12 cellular contexts compared by ENCODE assay signal in genomic region chr18:47944972-47945843, GRCh38. TPM values are rescaled to one million over a fixed set of nuclear protein-coding genes. Genes with fewer than 3 reads are reported as not detected.
DNase-seq lines count a peak whose midpoint lies in the region; ATAC-seq, FAIRE-seq and TF ChIP-seq lines count a peak whose summit lies in the region.
"Had no signal": no experiment of that assay in that cellular context is flagged by ENCODE, and none has a peak within 500 bp of the region (broad histone marks: within the 10 kb centered on the region; RNA-seq: fewer than 3 reads in every experiment).

No MANE protein-coding gene starts in this region.

- H2AFZ ChIP-seq in GM12878 (ENCODE audit: control insufficient read depth, low read depth, low read length): no peak overlapping the region

- H3K9me3 ChIP-seq in MG63: no peaks in the 10 kb centered on the region
- no peaks in the 10 kb centered on the region for H3K9me3 ChIP-seq in GM12878 (replicated peaks; ENCODE audit: control insufficient read depth, insufficient read depth, low read length)
- H3K9me3 ChIP-seq in esophagus squamous epithelium: no peaks in the 10 kb centered on the region

- no peak overlapping the region for H3K27ac Mint-ChIP-seq in natural killer cell
- H3K27ac Mint-ChIP-seq: activated CD4-positive, alpha-beta memory T cell treated with anti-CD3 and anti-CD28 coated beads for 36 hours; naive B cell had no signal

- FAIRE-seq in GM12878 (lab: Jason Lieb, UNC): no peak

- TF ChIP-seq POLR2A in GM12878 (IDR thresholded peaks at IDR 0.05; ENCODE audit: low read depth, low read length): no peak
- no peak for TF ChIP-seq POLR2A in esophagus squamous epithelium (IDR thresholded peaks at IDR 0.05)

- TF ChIP-seq CTCF in GM12878 (IDR thresholded peaks at IDR 0.05 in 2 of 3, conservative IDR thresholded peaks at IDR 0.05 in 1 of 3; ENCODE audit: control insufficient read depth in 2 of 3, extremely low read depth in 1 of 3, insufficient read depth in 1 of 3, low read depth in 3 of 3, low read length in 3 of 3) (no peak), natural killer cell (IDR thresholded peaks at IDR 0.05) (no peak), esophagus squamous epithelium (IDR thresholded peaks at IDR 0.05) (no peak)

- H3K36me3 ChIP-seq in MG63: no peaks in the 10 kb centered on the region
- H3K36me3 ChIP-seq in GM12878 (ENCODE audit: control insufficient read depth in 2 of 2, insufficient read depth in 2 of 2, low read length in 1 of 2): no peaks in the 10 kb centered on the region
- no peaks in the 10 kb centered on the region for H3K36me3 ChIP-seq in esophagus squamous epithelium

- no peak for TF ChIP-seq RAD21 in GM12878 (IDR thresholded peaks at IDR 0.05; ENCODE audit: insufficient read depth, low read depth, low read length)

- peaks cover 0 to 5% of the 10 kb centered on the region in 2 donors for H3K4me1 Mint-ChIP-seq in natural killer cell
- H3K4me1 Mint-ChIP-seq: naive B cell had no signal

- H3K9me3 Mint-ChIP-seq in natural killer cell: peaks cover 0 to 3% of the 10 kb centered on the region in 2 donors
- H3K9me3 Mint-ChIP-seq: activated CD4-positive, alpha-beta memory T cell treated with anti-CD3 and anti-CD28 coated beads for 36 hours had no signal

- no peak overlapping the region for H3K4me2 ChIP-seq in GM12878 (ENCODE audit: control insufficient read depth, insufficient read depth)

- H3K36me3 Mint-ChIP-seq in natural killer cell: no peaks in the 10 kb centered on the region
- H3K36me3 Mint-ChIP-seq: activated CD4-positive, alpha-beta memory T cell treated with anti-CD3 and anti-CD28 coated beads for 36 hours had no signal

- WGBS in GM12878 (ENCODE audit: insufficient coverage, insufficient replicate concordance, low lambda C conversion rate, missing lambda C conversion rate): 30% methylated on average over 6 of the region's 6 CpGs
- WGBS in esophagus squamous epithelium, 2 donors: 46 to 48% methylated on average over 6 of the region's 6 CpGs

- TF ChIP-seq EP300 in GM12878 (IDR thresholded peaks at IDR 0.05; ENCODE audit: borderline replicate concordance in 1 of 2, control insufficient read depth in 1 of 2, low read depth in 2 of 2, low read length in 2 of 2): no peak

- in situ Hi-C loops in GM12878 (cut with MboI): no loop called here

- intact Hi-C loops in GM12878 (cut with micrococcal nuclease; ENCODE audit: unreplicated experiment) (no loop called here), natural killer cell (cut with micrococcal nuclease) (no loop called here), esophagus squamous epithelium (cut with DNase I) (no loop called here)

- no peak overlapping the region for H3K4me3 Mint-ChIP-seq in natural killer cell
- H3K4me3 Mint-ChIP-seq: activated CD4-positive, alpha-beta memory T cell treated with anti-CD3 and anti-CD28 coated beads for 36 hours; naive B cell had no signal

- DNase-seq in MG63: peak; percentile 23
- no peak for DNase-seq in GM12878 (ENCODE audit: low read depth, low spot score)
- DNase-seq in natural killer cell: no peak
- no peak for DNase-seq in esophagus squamous epithelium (lab: John Stamatoyannopoulos, UW)
- no peak for DNase-seq in stimulated activated naive CD4-positive, alpha-beta T cell treated with Interleukin-2 at 50 U/mL for 16 hours (lab: John Stamatoyannopoulos, UW)
- DNase-seq: activated CD4-positive, alpha-beta memory T cell treated with anti-CD3 and anti-CD28 coated beads for 36 hours; central memory CD4-positive, alpha-beta T cell; hypothalamus; naive B cell; SHP77 had no signal

- CTCF ChIA-PET in GM12878 (lab: Yijun Ruan, JAX): interaction anchor here (0.8 kb wide), 1 partner anchor 123 kb away, joined by 5 read pairs; no protein-coding TSS in a partner anchor

- RAD21 ChIA-PET in GM12878 (lab: Charles Lee; ENCODE audit: unreplicated experiment): no interaction called here

- H3K4me1 ChIP-seq in GM12878 (ENCODE audit: control insufficient read depth, insufficient read depth, low read length) (no peaks in the 10 kb centered on the region), esophagus squamous epithelium (peaks cover 0 to 6% (median 0%) of the 10 kb centered on the region in 3 donors)

- H4K20me1 ChIP-seq in GM12878 (ENCODE audit: control insufficient read depth, insufficient read depth): no peaks in the 10 kb centered on the region

- peak; percentile 70 for ATAC-seq in GM21390 (IDR thresholded peaks at IDR 0.05; ENCODE audit: unreplicated experiment)
- ATAC-seq in GM12878: peak; percentile 93
- ATAC-seq in natural killer cell: peak; percentile 41 to 80 (median 44)
- no peak for ATAC-seq in HG02588 (IDR thresholded peaks at IDR 0.05; ENCODE audit: unreplicated experiment)

- no peaks in the 10 kb centered on the region for H3K79me2 ChIP-seq in GM12878 (ENCODE audit: control insufficient read depth, insufficient read depth, low read length)

- no TSS peak for BruUV-seq in GM12878 (replicated peaks; lab: Mats Ljungman, UMichigan)

- H3K27ac ChIP-seq in GM12878 (ENCODE audit: control insufficient read depth, insufficient read depth): no peak overlapping the region
- no peak overlapping the region for H3K27ac ChIP-seq in esophagus squamous epithelium

- peaks cover 6 to 15% of the 10 kb centered on the region in 2 donors for H3K27me3 Mint-ChIP-seq in natural killer cell (ENCODE audit: low read depth in 2 of 2)

- POLR2A ChIA-PET in GM12878 (lab: Charles Lee): interaction anchor here (1.4 kb wide), 1 partner anchor 18 kb away, joined by 3 read pairs; no protein-coding TSS in a partner anchor

- SMC1A ChIA-PET in GM12878 (lab: Charles Lee; ENCODE audit: uncharacterized antibody, unreplicated experiment): no interaction called here

- H3K4me3 ChIP-seq in MG63: no peak overlapping the region
- no peak overlapping the region for H3K4me3 ChIP-seq in GM12878
- H3K4me3 ChIP-seq in esophagus squamous epithelium: no peak overlapping the region

- H3K27me3 ChIP-seq in MG63: no peaks in the 10 kb centered on the region
- H3K27me3 ChIP-seq in GM12878 (replicated peaks in 1 of 2; ENCODE audit: control insufficient read depth in 2 of 2, insufficient read depth in 2 of 2, low read length in 1 of 2): peaks cover 0 to 3% of the 10 kb centered on the region in 2 experiments; a peak in 1 of 4 replicates
- peaks cover 0 to 26% (median 0%) of the 10 kb centered on the region in 4 donors for H3K27me3 ChIP-seq in esophagus squamous epithelium

- H3K9ac ChIP-seq in GM12878 (ENCODE audit: control insufficient read depth, insufficient read depth, low read length): no peak overlapping the region

TF ChIP-seq in GM12878, 131 proteins besides CTCF, POLR2A, EP300 and RAD21:
- TF ChIP-seq ATF7 (IDR thresholded peaks at IDR 0.05; ENCODE audit: low read depth) (peak; percentile 36; the same call in 1 of the 2 replicates), MXI1 (IDR thresholded peaks at IDR 0.05; ENCODE audit: low read depth, low read length) (no peak), JUNB (IDR thresholded peaks at IDR 0.05) (0 out of 2 replicates have a peak, but pooled peaks have one; percentile 20)

RNA-seq across cellular contexts. Expression of gene SMAD2, which starts 14.7 kb away (rescaled TPM):
- 76.9 and 78.9 TPM in 2 replicates for total RNA-seq in MG63 (2014; rRNA removed; shearing (Covaris generic); ENCODE audit: low replicate concordance)
- total RNA-seq in GM12878 (2013; cell fraction: nucleolus; rRNA removed): 145 and 153 TPM in 2 replicates
- total RNA-seq in GM12878 (2014; rRNA removed) (46.4 and 60.1 TPM in 2 replicates), GM12878 (2014; rRNA removed; fragmentation: Illumina TruSeq; extraction: Trizol) (85.8 and 92.3 TPM in 2 replicates), GM12878 (2021) (99.2 and 103 TPM in 2 replicates), natural killer cell (100 to 1,000 TPM; 138 to 160 (median 148) TPM), esophagus squamous epithelium (10 to 100 TPM; 38.1 to 67.7 (median 42.4) TPM)
- 59.8 TPM for polyA plus RNA-seq in GM12878 (2011; ENCODE audit: low read depth)
- polyA plus RNA-seq in GM12878 (2011; rRNA removed) (111 and 133 TPM in 2 replicates), GM12878 (2014; fragmentation: Illumina TruSeq; extraction: Trizol) (93.1 and 106 TPM in 2 replicates), GM12878 (2014; fragmentation: Nextera tagmentation; extraction: Ambion mirVana) (10 to 100 TPM; 28.8 to 29.5 TPM), GM12878 (2014; rRNA removed) (42.8 and 51.2 TPM in 2 replicates), GM12878 (2016; fragmentation: Nextera tagmentation; extraction: Ambion mirVana) (10 to 100 TPM; 63.1 to 68.4 TPM)
- polyA plus RNA-seq in GM12878 (2011; cell fraction: cytosol; rRNA removed): 61.8 and 102 TPM in 2 replicates
- polyA plus RNA-seq in GM12878 (2011; cell fraction: nucleus; rRNA removed): 44.1 and 47.5 TPM in 2 replicates
- 69.3 and 85.8 TPM in 2 replicates for polyA plus RNA-seq in GM12878 (2012)
- 108 and 197 TPM in 2 replicates for polyA minus RNA-seq in GM12878 (2011; rRNA and poly(A)+ RNA removed)
- polyA minus RNA-seq in GM12878 (2011; cell fraction: cytosol; rRNA and poly(A)+ RNA removed): 49.2 and 60.1 TPM in 2 replicates
- 28.9 and 48.3 TPM in 2 replicates for polyA minus RNA-seq in GM12878 (2011; cell fraction: nucleus; rRNA and poly(A)+ RNA removed)
